ENCODE assay signal across 11 cellular contexts in the genomic region with DNA sequence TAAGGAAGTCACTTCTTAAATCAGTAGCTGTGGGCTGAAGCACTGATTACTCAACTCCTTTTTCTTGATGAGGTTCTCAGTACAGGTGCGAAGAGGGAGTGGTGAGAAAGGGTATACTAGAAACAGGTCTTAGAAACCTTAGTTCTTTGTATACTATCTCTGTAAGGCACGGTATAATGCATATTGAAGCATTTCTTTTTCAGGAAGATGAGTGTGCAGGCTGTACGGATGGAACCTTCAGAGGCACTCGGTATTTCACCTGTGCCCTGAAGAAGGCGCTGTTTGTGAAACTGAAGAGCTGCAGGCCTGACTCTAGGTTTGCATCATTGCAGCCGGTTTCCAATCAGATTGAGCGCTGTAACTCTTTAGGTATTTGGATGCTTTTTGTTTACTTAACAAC. TPM values are rescaled to one million over a fixed set of nuclear protein-coding genes. Genes with fewer than 3 reads are reported as not detected.
A peak's percentile ranks its signal among the peaks of the same experiment; 100 is the strongest.
DNase-seq lines count a peak whose midpoint lies in the region; ATAC-seq, FAIRE-seq and TF ChIP-seq lines count a peak whose summit lies in the region.
"Had no signal": no experiment of that assay in that cellular context is flagged by ENCODE, and none has a peak within 500 bp of the region (broad histone marks: within the 10 kb centered on the region; RNA-seq: fewer than 3 reads in every experiment).

No MANE protein-coding gene starts in this region.

- peaks cover 45 to 48% of the 10 kb centered on the region in 2 experiments for H3K36me3 ChIP-seq in SK-N-SH (replicated peaks in 1 of 2; ENCODE audit: control insufficient read depth in 1 of 2, insufficient read depth in 2 of 2, low read length in 1 of 2)
- H3K36me3 ChIP-seq in mesenchymal stem cell (ENCODE audit: control insufficient read depth in 1 of 2, insufficient read depth in 2 of 2, low read depth in 1 of 2, low read length in 2 of 2): peaks cover 13 to 93% of the 10 kb centered on the region in 2 experiments
- H3K36me3 ChIP-seq in pancreas: peaks cover 0 to 13% (median 0%) of the 10 kb centered on the region in 3 donors

- H3K79me2 ChIP-seq in SK-N-SH (ENCODE audit: insufficient read depth): no peaks in the 10 kb centered on the region

- no peak overlapping the region for H3K18ac ChIP-seq in mesenchymal stem cell (ENCODE audit: low read depth in 1 of 2, low read length in 2 of 2)

- H3K4me1 ChIP-seq in SK-N-SH (ENCODE audit: control insufficient read depth in 1 of 2, insufficient read depth in 2 of 2, low read depth in 1 of 2, low read length in 1 of 2) (no peaks in the 10 kb centered on the region), mesenchymal stem cell (ENCODE audit: control insufficient read depth, insufficient read depth, low read depth, low read length) (no peaks in the 10 kb centered on the region), pancreas (peaks cover 0 to 4% (median 0%) of the 10 kb centered on the region in 3 donors)
- H3K4me1 ChIP-seq: heart left ventricle had no signal

- TF ChIP-seq EP300 in SK-N-SH (IDR thresholded peaks at IDR 0.05; ENCODE audit: borderline replicate concordance in 1 of 2, low read depth in 1 of 2, low read length in 1 of 2): no peak

- H2BK15ac ChIP-seq in mesenchymal stem cell (ENCODE audit: low read depth, poor library complexity, severe bottlenecking): no peak overlapping the region

- H2BK12ac ChIP-seq in mesenchymal stem cell (ENCODE audit: low read length in 2 of 2): no peak overlapping the region

- CTCF ChIA-PET in SK-N-SH (lab: Yijun Ruan, JAX): interaction anchor here (0.9 to 1.5 kb wide), 3 partner anchors 16 to 26 kb away, joined by 4 to 7 read pairs (median 5); no protein-coding TSS in a partner anchor

- H2BK120ac ChIP-seq in mesenchymal stem cell (ENCODE audit: low read depth, low read length): no peak overlapping the region

- H3K9me2 ChIP-seq in SK-N-SH: no peaks in the 10 kb centered on the region

- no peaks in the 10 kb centered on the region for H4K20me1 ChIP-seq in SK-N-SH (ENCODE audit: insufficient read depth)

- H3K9me3 ChIP-seq in SK-N-SH: no peaks in the 10 kb centered on the region
- no peaks in the 10 kb centered on the region for H3K9me3 ChIP-seq in mesenchymal stem cell (ENCODE audit: control insufficient read depth, low read length)
- H3K9me3 ChIP-seq in pancreas: no peaks in the 10 kb centered on the region
- H3K9me3 ChIP-seq: heart left ventricle had no signal

- TF ChIP-seq RAD21 in SK-N-SH (IDR thresholded peaks at IDR 0.05; ENCODE audit: low read length): no peak

- H3K9ac ChIP-seq in SK-N-SH (no peak overlapping the region), mesenchymal stem cell (ENCODE audit: low read length) (no peak overlapping the region)

- DNase-seq in SK-N-SH: no peak
- no peak for DNase-seq in HFF-Myc (ENCODE audit: extremely low read depth, low read depth)
- DNase-seq in astrocyte of the cerebellum (ENCODE audit: low read depth): no peak
- DNase-seq in mesenchymal stem cell: peak; percentile 5
- DNase-seq in posterior vena cava (ENCODE audit: low spot score): no peak
- no peak for DNase-seq in D341Med (ENCODE audit: low spot score)
- DNase-seq in pancreas: no peak
- DNase-seq: GF-D8, heart left ventricle, NCI-H510A treated with DMSO at 0.1 percent for 48 hours had no signal

- H3F3A ChIP-seq in SK-N-SH (replicated peaks; ENCODE audit: insufficient read depth): no peaks in the 10 kb centered on the region

- intact Hi-C loops in posterior vena cava (cut with DNase I) (no loop called here), pancreas (cut with DNase I) (no loop called here)

- no peaks in the 10 kb centered on the region for H3K27me3 ChIP-seq in SK-N-SH (ENCODE audit: insufficient read depth)
- H3K27me3 ChIP-seq in mesenchymal stem cell (ENCODE audit: control insufficient read depth in 1 of 2, insufficient read depth in 1 of 2, low read length in 2 of 2): no peaks in the 10 kb centered on the region
- no peaks in the 10 kb centered on the region for H3K27me3 ChIP-seq in pancreas
- H3K27me3 ChIP-seq: heart left ventricle had no signal

- H2BK5ac ChIP-seq in mesenchymal stem cell (ENCODE audit: low read depth, low read length, poor library complexity, severe bottlenecking): no peak overlapping the region

- H3K27ac ChIP-seq in SK-N-SH (ENCODE audit: low read depth in 2 of 2, low read length in 1 of 2) (no peak overlapping the region), mesenchymal stem cell (ENCODE audit: low read length, poor library complexity, severe bottlenecking) (no peak overlapping the region), pancreas (no peak overlapping the region)
- H3K27ac ChIP-seq: heart left ventricle had no signal

- H3K4ac ChIP-seq in mesenchymal stem cell (ENCODE audit: low read depth in 1 of 2, low read length in 2 of 2): no peak overlapping the region

- in situ Hi-C loops in astrocyte of the cerebellum (cut with HindIII; ENCODE audit: low sequenced_read_pairs): no loop called here

- POLR2A ChIA-PET in SK-N-SH (lab: Yijun Ruan, JAX): no interaction called here

- 97% methylated on average over 6 of the region's 7 CpGs for WGBS in SK-N-SH (ENCODE audit: low lambda C conversion rate)
- WGBS in mesenchymal stem cell: 82% methylated on average over 5 of the region's 7 CpGs
- 92 to 95% methylated on average over 7 of the region's 7 CpGs for WGBS in pancreas, 2 donors

- no peak for FAIRE-seq in pancreas (lab: Jason Lieb, UNC)

- no peak overlapping the region for H2AK5ac ChIP-seq in mesenchymal stem cell (ENCODE audit: low read length, severe bottlenecking)

- H3K14ac ChIP-seq in mesenchymal stem cell (ENCODE audit: low read length in 2 of 2): no peak overlapping the region

- peaks cover 3% of the 10 kb centered on the region for H3K79me1 ChIP-seq in mesenchymal stem cell (replicated peaks; ENCODE audit: low read length, poor library complexity, severe bottlenecking)

- H2AFZ ChIP-seq in SK-N-SH (ENCODE audit: low read depth) (no peak overlapping the region), mesenchymal stem cell (ENCODE audit: low read depth, low read length) (no peak overlapping the region)

- no peak overlapping the region for H3K4me3 ChIP-seq in SK-N-SH (ENCODE audit: low read depth in 2 of 2, low read length in 1 of 2)
- H3K4me3 ChIP-seq in HFF-Myc (replicated peaks; ENCODE audit: low read depth, low read length): no peak overlapping the region
- H3K4me3 ChIP-seq in astrocyte of the cerebellum (ENCODE audit: low read depth, low read length): no peak overlapping the region
- H3K4me3 ChIP-seq in mesenchymal stem cell (ENCODE audit: insufficient read depth in 1 of 2, low read depth in 1 of 2, low read length in 2 of 2): no peak overlapping the region
- no peak overlapping the region for H3K4me3 ChIP-seq in pancreas
- H3K4me3 ChIP-seq: heart left ventricle had no signal

- H3K23ac ChIP-seq in mesenchymal stem cell (ENCODE audit: low read length in 2 of 2): no peak overlapping the region

- no peak overlapping the region for H4K91ac ChIP-seq in mesenchymal stem cell (ENCODE audit: low read length)

- no peak overlapping the region for H3K4me2 ChIP-seq in SK-N-SH
- no peak overlapping the region for H3K4me2 ChIP-seq in mesenchymal stem cell (ENCODE audit: low read length, poor library complexity, severe bottlenecking)

- TF ChIP-seq CTCF in SK-N-SH (IDR thresholded peaks at IDR 0.05): peak; percentile 27; the same call in 1 of the 2 replicates
- TF ChIP-seq CTCF in HFF-Myc (IDR thresholded peaks at IDR 0.05; ENCODE audit: low read depth, low read length, missing control alignments): peak; percentile 19
- peak; percentile 2 for TF ChIP-seq CTCF in astrocyte of the cerebellum (IDR thresholded peaks at IDR 0.05; ENCODE audit: low read depth, low read length, missing control alignments)
- no peak for TF ChIP-seq CTCF in pancreas (IDR thresholded peaks at IDR 0.05)

- ATAC-seq in SK-N-SH treated with all-trans-retinoic acid at 6 μM for 48 hours (no peak), pancreas (no peak)
- ATAC-seq: heart left ventricle had no signal

- no peak overlapping the region for H4K8ac ChIP-seq in mesenchymal stem cell (ENCODE audit: low read length)

TF ChIP-seq in SK-N-SH, 30 proteins besides CTCF, POLR2A, EP300 and RAD21 (continues in another document):
- no peak for TF ChIP-seq RXRA (IDR thresholded peaks at IDR 0.05; ENCODE audit: borderline replicate concordance, low read depth)
- TF ChIP-seq, protein P1, sequence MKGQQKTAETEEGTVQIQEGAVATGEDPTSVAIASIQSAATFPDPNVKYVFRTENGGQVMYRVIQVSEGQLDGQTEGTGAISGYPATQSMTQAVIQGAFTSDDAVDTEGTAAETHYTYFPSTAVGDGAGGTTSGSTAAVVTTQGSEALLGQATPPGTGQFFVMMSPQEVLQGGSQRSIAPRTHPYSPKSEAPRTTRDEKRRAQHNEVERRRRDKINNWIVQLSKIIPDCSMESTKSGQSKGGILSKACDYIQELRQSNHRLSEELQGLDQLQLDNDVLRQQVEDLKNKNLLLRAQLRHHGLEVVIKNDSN (IDR thresholded peaks at IDR 0.05; ENCODE audit: borderline replicate concordance, low read depth): no peak

TF ChIP-seq in SK-N-SH treated with all-trans-retinoic acid at 6 μM for 48 hours, 23 proteins besides CTCF, POLR2A, EP300 and RAD21:
- TF ChIP-seq ZNF70 (CRISPR knock-in tag; IDR thresholded peaks at IDR 0.05): no peak
- TF ChIP-seq, protein P2, sequence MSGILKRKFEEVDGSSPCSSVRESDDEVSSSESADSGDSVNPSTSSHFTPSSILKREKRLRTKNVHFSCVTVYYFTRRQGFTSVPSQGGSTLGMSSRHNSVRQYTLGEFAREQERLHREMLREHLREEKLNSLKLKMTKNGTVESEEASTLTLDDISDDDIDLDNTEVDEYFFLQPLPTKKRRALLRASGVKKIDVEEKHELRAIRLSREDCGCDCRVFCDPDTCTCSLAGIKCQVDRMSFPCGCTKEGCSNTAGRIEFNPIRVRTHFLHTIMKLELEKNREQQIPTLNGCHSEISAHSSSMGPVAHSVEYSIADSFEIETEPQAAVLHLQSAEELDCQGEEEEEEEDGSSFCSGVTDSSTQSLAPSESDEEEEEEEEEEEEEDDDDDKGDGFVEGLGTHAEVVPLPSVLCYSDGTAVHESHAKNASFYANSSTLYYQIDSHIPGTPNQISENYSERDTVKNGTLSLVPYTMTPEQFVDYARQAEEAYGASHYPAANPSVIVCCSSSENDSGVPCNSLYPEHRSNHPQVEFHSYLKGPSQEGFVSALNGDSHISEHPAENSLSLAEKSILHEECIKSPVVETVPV (CRISPR knock-in tag; IDR thresholded peaks at IDR 0.05): no peak

RNA-seq across cellular contexts. Expression of a gene that starts 39.2 kb away (rescaled TPM):
- 6.5 and 8.9 TPM in 2 replicates for polyA plus RNA-seq in SK-N-SH (2012; rRNA removed)
- 10.1 and 11.0 TPM in 2 replicates for polyA plus RNA-seq in SK-N-SH (2012; cell fraction: cytosol; rRNA removed)
- polyA plus RNA-seq in SK-N-SH (2012; cell fraction: nucleus; rRNA removed): 6.1 and 10.5 TPM in 2 replicates
- 10.2 TPM for polyA plus RNA-seq in mesenchymal stem cell (2013, experiment 1 of 2)
- 11.0 TPM for polyA plus RNA-seq in mesenchymal stem cell (2013, experiment 2 of 2)
- total RNA-seq in posterior vena cava: 10 to 100 TPM; 46.9 to 75.8 TPM
- total RNA-seq in pancreas: 10 to 100 TPM; 13.0 to 30.3 (median 18.3) TPM
- 10 to 100 TPM in 1 of 2 donors, 1 to 10 TPM in 1; 6.2 to 10.5 TPM for polyA plus RNA-seq in pancreas

Comparison
In these comparisons a context has a peak if more than half of its experiments do, and no peak if none do; other contexts are left out.
1. CTCF ChIP-seq: peak in SK-N-SH (single experiment), HFF-Myc (single experiment) and astrocyte of the cerebellum (single experiment); none in pancreas (0 of 4).